ENCODE assay signal across 8 cellular contexts in the genomic region with DNA sequence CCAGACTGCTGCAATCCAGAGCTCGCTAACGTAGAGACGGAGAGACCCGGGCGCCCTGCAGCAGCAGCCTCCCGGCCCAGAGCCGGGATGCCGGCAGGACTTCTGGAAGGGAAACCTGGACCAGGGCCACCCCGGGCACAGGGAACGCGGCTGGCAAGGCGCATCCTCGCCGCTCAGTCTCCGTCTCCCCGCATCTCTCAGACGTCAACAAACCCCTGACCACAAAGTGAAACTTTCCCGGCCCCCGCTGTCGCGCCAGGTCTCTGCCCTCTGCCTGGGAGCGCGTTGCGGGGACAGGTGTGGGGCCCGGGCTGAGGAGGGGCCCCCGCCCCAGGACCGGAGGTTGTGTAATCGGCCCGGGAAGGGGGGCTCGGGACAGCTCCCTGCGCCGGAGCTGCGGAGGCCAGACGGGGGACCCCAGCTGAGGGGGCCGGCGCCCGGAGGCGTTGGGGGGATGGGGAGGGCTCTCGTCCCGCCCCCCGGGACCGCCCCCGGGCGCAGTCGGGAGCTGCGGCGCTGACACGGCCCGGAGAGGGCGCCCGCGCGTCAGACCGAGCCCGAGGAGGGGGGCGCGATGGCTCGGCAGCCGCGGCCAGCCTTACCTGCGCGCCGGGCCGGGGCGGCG.
A peak's percentile ranks its signal among the peaks of the same experiment; 100 is the strongest.
DNase-seq lines count a peak whose midpoint lies in the region; ATAC-seq, FAIRE-seq and TF ChIP-seq lines count a peak whose summit lies in the region.

No MANE protein-coding gene starts in this region.

- peaks cover 2% of the 10 kb centered on the region for H3K27me3 ChIP-seq in bronchial epithelial cell (ENCODE audit: control insufficient read depth, insufficient read depth, low read length)
- H3K27me3 ChIP-seq in keratinocyte (ENCODE audit: control insufficient read depth, extremely low read depth, insufficient read depth, low read length) = peaks cover 13% of the 10 kb centered on the region
- H3K27me3 ChIP-seq in spleen (replicated peaks in 1 of 7) = no peaks in the 10 kb centered on the region

- ATAC-seq in GM21717 (IDR thresholded peaks at IDR 0.05; ENCODE audit: unreplicated experiment) = peak; percentile 53

- DNase-seq in SKM-1 treated with dmso at 0.1 percent for 144 hours (lab: John Stamatoyannopoulos, UW; ENCODE audit: unreplicated experiment) = peak; percentile 75
- no peak for DNase-seq in SKM-1 (lab: John Stamatoyannopoulos, UW; ENCODE audit: unreplicated experiment)
- DNase-seq in HuH-7 (ENCODE audit: low spot score) = peak; percentile 65
- DNase-seq in RPMI8226 = peak; percentile 79
- no peak for DNase-seq in bronchial epithelial cell (ENCODE audit: low read depth)
- DNase-seq in keratinocyte (ENCODE audit: low read depth, low spot score) = no peak
- no peak for DNase-seq in spleen

- no peak for TF ChIP-seq POLR2A in spleen (IDR thresholded peaks at IDR 0.05)

- no peaks in the 10 kb centered on the region for H3K9me3 ChIP-seq in keratinocyte (ENCODE audit: control insufficient read depth, low read depth, low read length)
- no peaks in the 10 kb centered on the region for H3K9me3 ChIP-seq in spleen

- peak overlapping the region; percentile 90 for H3K4me2 ChIP-seq in keratinocyte (ENCODE audit: control insufficient read depth, extremely low read depth, insufficient read depth, low read depth, low read length)

- TF ChIP-seq CTCF in bronchial epithelial cell (IDR thresholded peaks at IDR 0.05; ENCODE audit: insufficient read depth, low read length, severe bottlenecking) = peak; percentile 39
- peak in 2 of 3 experiments; percentile 10 to 66 for TF ChIP-seq CTCF in keratinocyte (optimal IDR thresholded peaks at IDR 0.05 in 1 of 3, IDR thresholded peaks at IDR 0.05 in 1 of 3, conservative IDR thresholded peaks at IDR 0.05 in 1 of 3; ENCODE audit: extremely low read depth in 1 of 3, insufficient read depth in 2 of 3, low read length in 3 of 3)
- TF ChIP-seq CTCF in spleen (IDR thresholded peaks at IDR 0.05 in 8 of 11, conservative IDR thresholded peaks at IDR 0.05 in 3 of 11) = peak in 6 of 11 experiments; percentile 22 to 67 (median 60)

- intact Hi-C loops in spleen (cut with DNase I; ENCODE audit: low total_unique reads) = loop anchor here (10.0 kb wide), 1 partner anchor 461 kb away; no protein-coding TSS in a partner anchor

- peak overlapping the region; percentile 89 for H2AFZ ChIP-seq in keratinocyte (ENCODE audit: control insufficient read depth, low read length)

- H3K9ac ChIP-seq in keratinocyte (ENCODE audit: control insufficient read depth, extremely low read depth, insufficient read depth, low read length) = peak overlapping the region; percentile 57

- 0 to 1% (median 0%) methylated on average over 14 to 66 of the region's 66 CpGs for WGBS in spleen, 5 donors

- H3K27ac ChIP-seq in keratinocyte (ENCODE audit: control insufficient read depth, insufficient read depth, low read length) (no peak overlapping the region), spleen (peak overlapping the region; percentile 4 to 87 (median 75))

- FAIRE-seq in bronchial epithelial cell (lab: Jason Lieb, UNC) (no peak), keratinocyte (lab: Jason Lieb, UNC) (no peak)

- H3K9me1 ChIP-seq in keratinocyte (ENCODE audit: control insufficient read depth, extremely low read depth, insufficient read depth, low read length) = no peaks in the 10 kb centered on the region

- H3K79me2 ChIP-seq in keratinocyte (ENCODE audit: control insufficient read depth, insufficient read depth, low read length) = no peaks in the 10 kb centered on the region

- dilution Hi-C loops in keratinocyte (cut with MboI; ENCODE audit: extremely low pct_ligation_motif_present, low sequenced_read_pairs) = no loop called here

- H4K20me1 ChIP-seq in keratinocyte (ENCODE audit: control insufficient read depth, extremely low read depth, insufficient read depth, low read length) = no peaks in the 10 kb centered on the region

- H3K36me3 ChIP-seq in bronchial epithelial cell (ENCODE audit: control insufficient read depth, insufficient read depth, low read length) (no peaks in the 10 kb centered on the region), keratinocyte (ENCODE audit: control insufficient read depth in 2 of 2, extremely low read depth in 1 of 2, insufficient read depth in 2 of 2, low read length in 2 of 2) (no peaks in the 10 kb centered on the region), spleen (no peaks in the 10 kb centered on the region)

- H3K4me1 ChIP-seq in keratinocyte (ENCODE audit: control insufficient read depth, extremely low read depth, insufficient read depth, low read length) (peaks cover 7% of the 10 kb centered on the region), spleen (peaks cover 7 to 33% (median 20%) of the 10 kb centered on the region in 6 donors)

- peak overlapping the region; percentile 75 for H3K4me3 ChIP-seq in bronchial epithelial cell (ENCODE audit: low read depth, low read length)
- H3K4me3 ChIP-seq in keratinocyte (ENCODE audit: control insufficient read depth in 2 of 3, extremely low read depth in 1 of 3, insufficient read depth in 2 of 3, low read depth in 1 of 3, low read length in 3 of 3) = peak overlapping the region; percentile 60 to 86 (median 67)
- peak overlapping the region; percentile 65 to 95 (median 89) for H3K4me3 ChIP-seq in spleen

Comparison
In these comparisons a context has a peak if more than half of its experiments do, and no peak if none do; other contexts are left out.
1. DNase-seq: peak in SKM-1 treated with dmso at 0.1 percent for 144 hours (single experiment), HuH-7 (single experiment) and RPMI8226 (single experiment); none in SKM-1 (single experiment), bronchial epithelial cell (single experiment), keratinocyte (single experiment) and spleen (single experiment).
2. Peak in every context shown above with its lines, with median percentiles within 50 percentile points of each other: H3K4me3 ChIP-seq and CTCF ChIP-seq.